In genomic region chr10:84765656-84766055, GRCh38 we compare ENCODE assay signal across 20 cellular contexts.
A peak's percentile ranks its signal among the peaks of the same experiment; 100 is the strongest.
DNase-seq lines count a peak whose midpoint lies in the region; ATAC-seq and TF ChIP-seq lines count a peak whose summit lies in the region.
"Had no signal": no experiment of that assay in that cellular context is flagged by ENCODE, and none has a peak within 500 bp of the region (broad histone marks: within the 10 kb centered on the region; RNA-seq: fewer than 3 reads in every experiment).

No MANE protein-coding gene starts in this region.

- H3K79me2 ChIP-seq in osteoblast (ENCODE audit: insufficient read depth, low read length) = no peaks in the 10 kb centered on the region

- no peak overlapping the region for H2AFZ ChIP-seq in osteoblast (ENCODE audit: low read length)

- H3K4me3 ChIP-seq in liver (ENCODE audit: low read depth in 1 of 3, low read length in 3 of 3) (no peak overlapping the region), osteoblast (ENCODE audit: insufficient read depth, low read length) (no peak overlapping the region)
- H3K4me3 ChIP-seq: A549; BLaER1 treated with 17β-estradiol and CSF1 and Interleukin-3, amounts not matched to agents 10 nM and 100 nM had no signal

- TF ChIP-seq RAD21 in liver (IDR thresholded peaks at IDR 0.05) = no peak

- peak; percentile 65 for ATAC-seq in left colon
- no peak for ATAC-seq in HG02678 (IDR thresholded peaks at IDR 0.05; ENCODE audit: unreplicated experiment)
- ATAC-seq: A549 had no signal

- no peaks in the 10 kb centered on the region for H4K20me1 ChIP-seq in osteoblast (ENCODE audit: insufficient read depth, low read length)
- H4K20me1 ChIP-seq: BLaER1 treated with 17β-estradiol and CSF1 and Interleukin-3, amounts not matched to agents 10 nM and 100 nM had no signal

- H3K36me3 ChIP-seq in liver (ENCODE audit: control insufficient read depth in 4 of 4, insufficient read depth in 3 of 4, low read depth in 1 of 4, low read length in 3 of 4) = no peaks in the 10 kb centered on the region
- no peaks in the 10 kb centered on the region for H3K36me3 ChIP-seq in osteoblast (ENCODE audit: insufficient read depth, low read length)
- H3K36me3 ChIP-seq: BE2C; BLaER1 treated with 17β-estradiol and CSF1 and Interleukin-3, amounts not matched to agents 10 nM and 100 nM had no signal

- H3K9ac ChIP-seq in liver (ENCODE audit: low read depth in 1 of 2, low read length in 2 of 2) = no peak overlapping the region
- H3K9ac ChIP-seq: BLaER1 treated with 17β-estradiol and CSF1 and Interleukin-3, amounts not matched to agents 10 nM and 100 nM had no signal

- DNase-seq in HT-29 (ENCODE audit: low spot score) = peak; percentile 6
- no peak for DNase-seq in left colon
- DNase-seq in osteoblast (ENCODE audit: insufficient read length, low spot score, missing footprints) = peak; percentile 53
- DNase-seq in amygdala (lab: John Stamatoyannopoulos, UW) = no peak
- DNase-seq in dedifferentiated amniotic fluid mesenchymal stem cell (ENCODE audit: extremely low spot score) = no peak
- DNase-seq: 8988T; ACHN; AML-193; BE2C; Calu3; CD4-positive, alpha-beta T cell; CD8-positive, alpha-beta memory T cell; DMS53; DMS79 treated with DMSO at 0.1 percent for 48 hours; H7; HCEC 1CT had no signal

- H3K27me3 ChIP-seq in liver (ENCODE audit: control insufficient read depth in 4 of 4, insufficient read depth in 4 of 4, low read length in 3 of 4) (no peaks in the 10 kb centered on the region), osteoblast (ENCODE audit: insufficient read depth, low read length) (no peaks in the 10 kb centered on the region)
- H3K27me3 ChIP-seq: BLaER1 treated with 17β-estradiol and CSF1 and Interleukin-3, amounts not matched to agents 10 nM and 100 nM had no signal

- no peak for TF ChIP-seq CTCF in liver (IDR thresholded peaks at IDR 0.05; ENCODE audit: low read depth, low read length, missing input control)
- TF ChIP-seq CTCF in osteoblast (IDR thresholded peaks at IDR 0.05; ENCODE audit: extremely low read depth, low read depth, low read length) = no peak

- H3K9me3 ChIP-seq in liver (ENCODE audit: control insufficient read depth in 4 of 4, low read length in 3 of 4) = no peaks in the 10 kb centered on the region
- H3K9me3 ChIP-seq in osteoblast (ENCODE audit: low read depth, low read length) = no peaks in the 10 kb centered on the region
- H3K9me3 ChIP-seq: A549; BE2C; BLaER1 treated with 17β-estradiol and CSF1 and Interleukin-3, amounts not matched to agents 10 nM and 100 nM had no signal

- intact Hi-C loops in left colon (cut with DNase I, micrococcal nuclease) = no loop called here

- H3K4me2 ChIP-seq in osteoblast (ENCODE audit: insufficient read depth, low read length) = no peak overlapping the region
- H3K4me2 ChIP-seq: A549; BLaER1 treated with 17β-estradiol and CSF1 and Interleukin-3, amounts not matched to agents 10 nM and 100 nM had no signal

- peak overlapping the region in 1 of 2 donors; percentile 1 for H3K27ac ChIP-seq in liver (ENCODE audit: low read depth in 1 of 2, low read length in 2 of 2)
- no peak overlapping the region for H3K27ac ChIP-seq in osteoblast (ENCODE audit: low read depth, low read length)
- H3K27ac ChIP-seq: A549; BLaER1 treated with 17β-estradiol and CSF1 and Interleukin-3, amounts not matched to agents 10 nM and 100 nM had no signal

- H3K4me1 ChIP-seq in liver (ENCODE audit: control insufficient read depth in 4 of 4, insufficient read depth in 4 of 4, low read length in 3 of 4) (peaks cover 0 to 18% (median 4%) of the 10 kb centered on the region in 4 donors), osteoblast (ENCODE audit: insufficient read depth, low read length) (no peaks in the 10 kb centered on the region)
- H3K4me1 ChIP-seq: A549, BE2C had no signal

TF ChIP-seq in liver, 16 proteins besides CTCF, POLR2A, EP300 and RAD21:
- TF ChIP-seq JUND (IDR thresholded peaks at IDR 0.05) = peak in 1 of 2 donors; percentile 17
- peak in 1 of 2 donors; percentile 53 for TF ChIP-seq RXRA (IDR thresholded peaks at IDR 0.05)
- TF ChIP-seq HNF4A (conservative IDR thresholded peaks at IDR 0.05) = peak; percentile 14 to 64
- no peak for TF ChIP-seq HNF4G (IDR thresholded peaks at IDR 0.05)

Comparison
In these comparisons a context has a peak if more than half of its experiments do, and no peak if none do; other contexts are left out.
1. DNase-seq: peak in HT-29 (single experiment) and osteoblast (single experiment); none in left colon (0 of 2), amygdala (0 of 56) and dedifferentiated amniotic fluid mesenchymal stem cell (single experiment).